ENCODE assay signal across 8 cellular contexts in the genomic region with DNA sequence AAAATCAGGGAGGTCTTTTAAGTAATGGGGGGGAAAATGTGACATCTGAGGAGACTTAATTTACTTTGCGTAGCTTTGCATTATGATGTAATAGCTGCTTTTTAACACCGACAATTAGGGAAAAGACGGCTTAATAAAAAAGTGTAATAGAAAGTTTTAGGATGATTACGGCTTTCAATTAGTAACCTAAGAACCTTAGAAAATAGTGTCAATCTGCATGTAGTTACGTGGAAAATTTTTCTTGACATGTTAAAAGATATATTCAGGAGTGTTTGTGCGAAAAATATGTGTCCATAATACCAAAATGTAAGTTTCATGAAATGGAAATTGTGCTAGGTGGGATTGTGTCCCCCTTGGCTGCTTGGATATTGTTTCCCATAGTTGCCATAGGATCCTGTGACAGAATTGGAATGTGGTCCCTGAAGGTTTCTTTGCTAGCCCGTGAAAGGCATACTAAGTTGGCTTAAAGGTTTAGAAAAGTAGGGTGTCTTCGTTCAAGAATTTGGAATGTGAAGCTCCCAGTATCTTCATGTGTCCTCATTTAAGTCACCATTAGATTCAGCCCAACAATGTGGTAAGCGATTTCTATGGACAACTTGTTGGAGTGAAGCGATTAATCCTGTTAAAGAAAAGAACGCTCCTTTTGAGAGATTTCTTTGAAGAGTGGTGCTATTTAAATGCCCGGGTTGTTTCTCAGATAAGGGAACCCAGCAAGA. TPM values are rescaled to one million over a fixed set of nuclear protein-coding genes. Genes with fewer than 3 reads are reported as not detected.
DNase-seq lines count a peak whose midpoint lies in the region; TF ChIP-seq lines count a peak whose summit lies in the region.

No MANE protein-coding gene starts in this region.

- TF ChIP-seq CTCF in WERI-Rb-1 (IDR thresholded peaks at IDR 0.05; ENCODE audit: low read depth, low read length): no peak

- H3K4me3 ChIP-seq in H7 (ENCODE audit: insufficient read depth, low read depth, low read length) (peak overlapping the region; percentile 78; the same call in 1 of the 2 replicates), WERI-Rb-1 (ENCODE audit: low read depth, low read length) (peak overlapping the region; percentile 74), skeletal muscle cell (ENCODE audit: low read depth, low read length) (peak overlapping the region; percentile 83)

- in situ Hi-C loops in KBM-7 (cut with MboI; ENCODE audit: low pct_unique_long_range_greater_than_20kb, low sequenced_read_pairs): no loop called here

- no peaks in the 10 kb centered on the region for H3K9me3 ChIP-seq in WERI-Rb-1 (ENCODE audit: severe bottlenecking)

- no peaks in the 10 kb centered on the region for H3K36me3 ChIP-seq in H7 (replicated peaks; ENCODE audit: control insufficient read depth, insufficient read depth, low read length)
- peaks cover 18% of the 10 kb centered on the region for H3K36me3 ChIP-seq in WERI-Rb-1

- H3K27me3 ChIP-seq in H7 (ENCODE audit: control insufficient read depth, insufficient read depth, low read length) (peaks cover 13% of the 10 kb centered on the region), WERI-Rb-1 (ENCODE audit: insufficient read depth, low read depth, severe bottlenecking) (no peaks in the 10 kb centered on the region)

- no peak overlapping the region for H3K27ac ChIP-seq in WERI-Rb-1

- DNase-seq in H7: no peak
- DNase-seq in WERI-Rb-1: no peak
- peak; percentile 6 for DNase-seq in glomerular visceral epithelial cell (ENCODE audit: extremely low spot score)
- DNase-seq in skeletal muscle cell (ENCODE audit: low read depth): no peak
- DNase-seq in SHP77 (lab: John Stamatoyannopoulos, UW): no peak
- DNase-seq in NCI-H2029 (lab: John Stamatoyannopoulos, UW): no peak
- DNase-seq in mucosa of gallbladder (ENCODE audit: low spot score): no peak
- DNase-seq in KBM-7: no peak

RNA-seq across cellular contexts. Expression of gene RGMB, which starts 1.9 kb away (rescaled TPM):
- total RNA-seq in H7 (2014; rRNA removed; shearing (Covaris generic)): 31.8 and 37.0 TPM in 2 replicates
- 15.0 TPM for total RNA-seq in mucosa of gallbladder
